ENCODE assay signal across 16 cellular contexts in the genomic region with DNA sequence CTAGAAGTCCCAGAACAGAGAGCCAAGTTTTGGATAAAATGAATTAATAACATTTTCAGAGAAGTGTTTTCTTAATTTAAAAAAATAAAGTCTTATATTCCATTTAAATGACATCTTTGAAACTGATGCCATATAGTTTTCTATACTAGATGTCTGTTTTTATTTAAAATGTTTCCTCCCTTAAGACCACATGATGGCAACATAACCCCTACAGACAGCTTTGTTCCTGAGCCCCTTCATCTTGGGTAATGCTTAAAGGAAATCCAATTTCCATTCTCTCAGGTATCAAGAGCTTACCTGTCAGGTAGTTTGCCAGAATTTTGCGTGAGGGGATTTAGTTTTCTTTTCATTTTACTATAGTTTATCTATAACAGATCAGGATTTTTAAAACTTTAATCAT.
DNase-seq lines count a peak whose midpoint lies in the region; ATAC-seq, FAIRE-seq and TF ChIP-seq lines count a peak whose summit lies in the region.
"Had no signal": no experiment of that assay in that cellular context is flagged by ENCODE, and none has a peak within 500 bp of the region (broad histone marks: within the 10 kb centered on the region; RNA-seq: fewer than 3 reads in every experiment).

No MANE protein-coding gene starts in this region.

- H3K36me3 Mint-ChIP-seq in activated CD8-positive, alpha-beta T cell treated with anti-CD3 and anti-CD28 coated beads for 36 hours (ENCODE audit: low read depth) = no peaks in the 10 kb centered on the region
- H3K36me3 Mint-ChIP-seq: activated CD4-positive, alpha-beta memory T cell treated with anti-CD3 and anti-CD28 coated beads for 36 hours had no signal

- H3K9me3 Mint-ChIP-seq in activated CD8-positive, alpha-beta T cell treated with anti-CD3 and anti-CD28 coated beads for 36 hours = peaks cover 7% of the 10 kb centered on the region
- H3K9me3 Mint-ChIP-seq in stimulated activated naive CD8-positive, alpha-beta T cell treated with anti-CD3 and anti-CD28 coated beads, Interleukin-15, amount 100 ng/mL, for 72 hours = peaks cover 7 to 14% of the 10 kb centered on the region in 2 donors
- H3K9me3 Mint-ChIP-seq: T-helper 1 cell treated with Interleukin-12 subunit alpha and Interleukin-12 subunit beta and Interleukin-4 antibody, amounts not matched to agents 30 μg/mL and 1 μg/mL, for 36 hours had no signal

- intact Hi-C loops in activated CD8-positive, alpha-beta T cell treated with anti-CD3 and anti-CD28 coated beads for 36 hours (cut with micrococcal nuclease) = no loop called here

- no peak for ATAC-seq in HG03439 (IDR thresholded peaks at IDR 0.05; ENCODE audit: unreplicated experiment)
- ATAC-seq in activated CD8-positive, alpha-beta T cell treated with anti-CD3 and anti-CD28 coated beads for 36 hours = no peak
- no peak for ATAC-seq in stimulated activated naive CD8-positive, alpha-beta T cell treated with anti-CD3 and anti-CD28 coated beads, Interleukin-15, amount 100 ng/mL, for 72 hours
- ATAC-seq: heart right ventricle had no signal

- CTCF ChIA-PET in activated CD8-positive, alpha-beta T cell treated with anti-CD3 and anti-CD28 coated beads for 36 hours (lab: Charles Lee) = interaction anchor here (0.7 to 0.9 kb wide), 2 partner anchors 47 to 167 kb away, joined by 3 read pairs; no protein-coding TSS in a partner anchor

- H3K4me3 ChIP-seq in epithelial cell of esophagus (ENCODE audit: low read length) = no peak overlapping the region
- H3K4me3 ChIP-seq: heart right ventricle, MG63 had no signal

- peaks cover 6% of the 10 kb centered on the region for H3K27me3 Mint-ChIP-seq in activated CD8-positive, alpha-beta T cell treated with anti-CD3 and anti-CD28 coated beads for 36 hours
- H3K27me3 Mint-ChIP-seq in stimulated activated naive CD8-positive, alpha-beta T cell treated with anti-CD3 and anti-CD28 coated beads, Interleukin-15, amount 100 ng/mL, for 72 hours = peaks cover 7% of the 10 kb centered on the region

- peak; percentile 5 for DNase-seq in HTR-8/SVneo (ENCODE audit: insufficient read length, low spot score)
- peak; percentile 54 for DNase-seq in NCI-H748 (lab: John Stamatoyannopoulos, UW; ENCODE audit: unreplicated experiment)
- peak; percentile 3 for DNase-seq in epithelial cell of esophagus (ENCODE audit: low read depth)
- DNase-seq in NCI-H2196 (lab: John Stamatoyannopoulos, UW; ENCODE audit: unreplicated experiment) = no peak
- DNase-seq in activated CD8-positive, alpha-beta T cell treated with anti-CD3 and anti-CD28 coated beads for 36 hours = no peak
- DNase-seq in stimulated activated naive CD8-positive, alpha-beta T cell treated with anti-CD3 and anti-CD28 coated beads, Interleukin-15, amount 100 ng/mL, for 72 hours = no peak
- DNase-seq: activated CD4-positive, alpha-beta memory T cell treated with anti-CD3 and anti-CD28 coated beads for 36 hours; activated gamma-delta T cell treated with Interleukin-2 at 50 U/mL for 16 hours; DMS79; heart right ventricle; mesenchymal stem cell; MG63 had no signal

- H3K4me3 Mint-ChIP-seq in activated CD8-positive, alpha-beta T cell treated with anti-CD3 and anti-CD28 coated beads for 36 hours = no peak overlapping the region
- H3K4me3 Mint-ChIP-seq in stimulated activated naive CD8-positive, alpha-beta T cell treated with anti-CD3 and anti-CD28 coated beads, Interleukin-15, amount 100 ng/mL, for 72 hours = no peak overlapping the region
- H3K4me3 Mint-ChIP-seq: activated CD4-positive, alpha-beta memory T cell treated with anti-CD3 and anti-CD28 coated beads for 36 hours; T-helper 1 cell treated with Interleukin-12 subunit alpha and Interleukin-12 subunit beta and Interleukin-4 antibody, amounts not matched to agents 30 μg/mL and 1 μg/mL, for 36 hours had no signal

- no peak for TF ChIP-seq CTCF in epithelial cell of esophagus (IDR thresholded peaks at IDR 0.05; ENCODE audit: insufficient read depth, low read depth, low read length, missing control alignments)
- TF ChIP-seq CTCF in activated CD8-positive, alpha-beta T cell treated with anti-CD3 and anti-CD28 coated beads for 36 hours (IDR thresholded peaks at IDR 0.05) = no peak

- FAIRE-seq in A204.1 (lab: Jason Lieb, UNC) (peak; percentile 39), HTR-8/SVneo (lab: Jason Lieb, UNC) (no peak)
- FAIRE-seq: endothelial cell of umbilical vein had no signal

- POLR2A ChIA-PET in activated CD8-positive, alpha-beta T cell treated with anti-CD3 and anti-CD28 coated beads for 36 hours (lab: Charles Lee) = no interaction called here

- no peak overlapping the region for H3K27ac Mint-ChIP-seq in activated CD8-positive, alpha-beta T cell treated with anti-CD3 and anti-CD28 coated beads for 36 hours
- no peak overlapping the region for H3K27ac Mint-ChIP-seq in stimulated activated naive CD8-positive, alpha-beta T cell treated with anti-CD3 and anti-CD28 coated beads, Interleukin-15, amount 100 ng/mL, for 72 hours
- H3K27ac Mint-ChIP-seq: activated CD4-positive, alpha-beta memory T cell treated with anti-CD3 and anti-CD28 coated beads for 36 hours; T-helper 1 cell treated with Interleukin-12 subunit alpha and Interleukin-12 subunit beta and Interleukin-4 antibody, amounts not matched to agents 30 μg/mL and 1 μg/mL, for 36 hours had no signal

- no peaks in the 10 kb centered on the region for H3K4me1 Mint-ChIP-seq in activated CD8-positive, alpha-beta T cell treated with anti-CD3 and anti-CD28 coated beads for 36 hours (ENCODE audit: low read depth)
- no peaks in the 10 kb centered on the region for H3K4me1 Mint-ChIP-seq in stimulated activated naive CD8-positive, alpha-beta T cell treated with anti-CD3 and anti-CD28 coated beads, Interleukin-15, amount 100 ng/mL, for 72 hours

Comparison
In these comparisons a context has a peak if more than half of its experiments do, and no peak if none do; other contexts are left out.
1. DNase-seq: peak in HTR-8/SVneo (single experiment), NCI-H748 (single experiment) and epithelial cell of esophagus (single experiment); none in NCI-H2196 (single experiment), activated CD8-positive, alpha-beta T cell treated with anti-CD3 and anti-CD28 coated beads for 36 hours (single experiment) and stimulated activated naive CD8-positive, alpha-beta T cell treated with anti-CD3 and anti-CD28 coated beads, Interleukin-15, amount 100 ng/mL, for 72 hours (0 of 2).